ENCODE assay signal across 1 cellular context in the genomic region with DNA sequence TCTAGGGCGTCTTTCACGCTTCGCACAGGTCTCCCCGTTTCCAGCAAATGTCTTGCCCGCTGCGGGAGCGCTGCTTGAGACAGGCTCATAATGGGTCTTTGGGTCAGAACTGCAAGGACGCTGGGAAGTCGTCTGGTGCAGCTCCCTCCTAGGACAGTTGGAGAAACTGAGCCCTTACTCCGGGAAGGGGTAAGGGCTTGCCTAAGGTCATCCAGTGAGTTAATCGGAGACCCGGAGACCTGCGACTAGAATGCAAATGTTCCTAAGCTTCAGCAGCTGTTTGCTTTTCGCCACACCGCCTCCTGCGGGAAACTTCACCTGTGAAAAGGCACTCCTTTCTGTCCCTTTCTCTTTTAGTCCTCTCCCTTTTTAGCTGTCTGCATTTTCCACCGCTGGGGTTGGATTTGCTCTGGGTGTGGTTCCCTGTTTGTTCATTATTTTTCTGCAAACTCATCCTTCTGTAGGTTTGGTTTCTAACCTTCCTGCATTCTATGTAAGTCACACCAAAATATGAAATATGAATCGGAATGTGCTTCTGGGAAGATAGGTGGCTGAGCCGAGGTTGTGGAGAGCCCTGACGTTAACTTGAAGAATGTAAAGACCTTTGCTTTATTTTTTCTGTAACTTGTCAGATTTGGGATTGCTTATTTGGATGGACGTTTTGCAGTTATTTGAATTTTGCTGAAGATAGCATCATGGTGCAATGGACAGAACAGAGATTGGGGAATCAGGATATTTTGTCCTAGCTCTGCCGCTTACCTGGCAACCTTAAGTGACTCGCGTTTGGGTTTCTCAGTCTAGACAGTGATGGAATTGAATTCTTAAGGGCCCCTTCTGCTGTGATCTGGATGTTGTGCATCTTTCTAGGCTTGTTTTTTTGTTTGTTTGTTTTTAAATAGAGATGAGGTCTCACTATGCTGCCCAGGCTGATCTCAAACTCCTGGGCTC.
TF ChIP-seq lines count a peak whose summit lies in the region.

No MANE protein-coding gene starts in this region.

TF ChIP-seq in K562, 482 proteins besides CTCF, POLR2A, EP300 and RAD21 (continued from another document and continues in another):
- TF ChIP-seq, protein P1, sequence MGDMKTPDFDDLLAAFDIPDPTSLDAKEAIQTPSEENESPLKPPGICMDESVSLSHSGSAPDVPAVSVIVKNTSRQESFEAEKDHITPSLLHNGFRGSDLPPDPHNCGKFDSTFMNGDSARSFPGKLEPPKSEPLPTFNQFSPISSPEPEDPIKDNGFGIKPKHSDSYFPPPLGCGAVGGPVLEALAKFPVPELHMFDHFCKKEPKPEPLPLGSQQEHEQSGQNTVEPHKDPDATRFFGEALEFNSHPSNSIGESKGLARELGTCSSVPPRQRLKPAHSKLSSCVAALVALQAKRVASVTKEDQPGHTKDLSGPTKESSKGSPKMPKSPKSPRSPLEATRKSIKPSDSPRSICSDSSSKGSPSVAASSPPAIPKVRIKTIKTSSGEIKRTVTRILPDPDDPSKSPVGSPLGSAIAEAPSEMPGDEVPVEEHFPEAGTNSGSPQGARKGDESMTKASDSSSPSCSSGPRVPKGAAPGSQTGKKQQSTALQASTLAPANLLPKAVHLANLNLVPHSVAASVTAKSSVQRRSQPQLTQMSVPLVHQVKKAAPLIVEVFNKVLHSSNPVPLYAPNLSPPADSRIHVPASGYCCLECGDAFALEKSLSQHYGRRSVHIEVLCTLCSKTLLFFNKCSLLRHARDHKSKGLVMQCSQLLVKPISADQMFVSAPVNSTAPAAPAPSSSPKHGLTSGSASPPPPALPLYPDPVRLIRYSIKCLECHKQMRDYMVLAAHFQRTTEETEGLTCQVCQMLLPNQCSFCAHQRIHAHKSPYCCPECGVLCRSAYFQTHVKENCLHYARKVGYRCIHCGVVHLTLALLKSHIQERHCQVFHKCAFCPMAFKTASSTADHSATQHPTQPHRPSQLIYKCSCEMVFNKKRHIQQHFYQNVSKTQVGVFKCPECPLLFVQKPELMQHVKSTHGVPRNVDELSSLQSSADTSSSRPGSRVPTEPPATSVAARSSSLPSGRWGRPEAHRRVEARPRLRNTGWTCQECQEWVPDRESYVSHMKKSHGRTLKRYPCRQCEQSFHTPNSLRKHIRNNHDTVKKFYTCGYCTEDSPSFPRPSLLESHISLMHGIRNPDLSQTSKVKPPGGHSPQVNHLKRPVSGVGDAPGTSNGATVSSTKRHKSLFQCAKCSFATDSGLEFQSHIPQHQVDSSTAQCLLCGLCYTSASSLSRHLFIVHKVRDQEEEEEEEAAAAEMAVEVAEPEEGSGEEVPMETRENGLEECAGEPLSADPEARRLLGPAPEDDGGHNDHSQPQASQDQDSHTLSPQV (IDR thresholded peaks at IDR 0.05) = no peak
- TF ChIP-seq GATAD2B (IDR thresholded peaks at IDR 0.05; ENCODE audit: borderline replicate concordance) (no peak), ZFX (CRISPR knock-in tag; IDR thresholded peaks at IDR 0.05) (peak; percentile 12; the same call in 1 of the 2 replicates), WHSC1 (IDR thresholded peaks at IDR 0.05; ENCODE audit: low read length) (no peak), SRSF9 (IDR thresholded peaks at IDR 0.05; ENCODE audit: borderline replicate concordance, low read depth, low read length) (no peak), GABPB2 (CRISPR knock-in tag; conservative IDR thresholded peaks at IDR 0.05) (no peak), NFE2 (IDR thresholded peaks at IDR 0.05; ENCODE audit: low read depth) (peak; percentile 78), SAFB2 (IDR thresholded peaks at IDR 0.05; ENCODE audit: borderline replicate concordance, low read depth, low read length, severe bottlenecking) (no peak), ILF3 (IDR thresholded peaks at IDR 0.05; ENCODE audit: borderline replicate concordance) (no peak), CBFB (CRISPR knock-in tag; IDR thresholded peaks at IDR 0.05) (no peak), ZNF124 (CRISPR knock-in tag; IDR thresholded peaks at IDR 0.05) (no peak), PHTF2 (CRISPR knock-in tag; IDR thresholded peaks at IDR 0.05) (no peak), SIN3A (IDR thresholded peaks at IDR 0.05; ENCODE audit: borderline replicate concordance in 2 of 2, control insufficient read depth in 1 of 2, low read depth in 2 of 2, low read length in 2 of 2) (no peak), ZNF263 (CRISPR knock-in tag; IDR thresholded peaks at IDR 0.05; ENCODE audit: borderline replicate concordance) (no peak), SMARCE1 (IDR thresholded peaks at IDR 0.05) (no peak), MAFF (IDR thresholded peaks at IDR 0.05; ENCODE audit: low read length) (peak; percentile 69), HDGF (IDR thresholded peaks at IDR 0.05) (no peak), ZBED1 (IDR thresholded peaks at IDR 0.05) (no peak), C11orf30 (IDR thresholded peaks at IDR 0.05; ENCODE audit: low read depth) (peak; percentile 81), HDAC8 (tag; IDR thresholded peaks at IDR 0.05) (no peak), ADNP (tag; IDR thresholded peaks at IDR 0.05) (no peak), ZBTB40 (IDR thresholded peaks at IDR 0.05) (no peak), ZBTB40 (CRISPR knock-in tag; IDR thresholded peaks at IDR 0.05) (no peak), ZNF408 (CRISPR knock-in tag; IDR thresholded peaks at IDR 0.05; ENCODE audit: low read depth) (no peak)
- TF ChIP-seq, protein P2, sequence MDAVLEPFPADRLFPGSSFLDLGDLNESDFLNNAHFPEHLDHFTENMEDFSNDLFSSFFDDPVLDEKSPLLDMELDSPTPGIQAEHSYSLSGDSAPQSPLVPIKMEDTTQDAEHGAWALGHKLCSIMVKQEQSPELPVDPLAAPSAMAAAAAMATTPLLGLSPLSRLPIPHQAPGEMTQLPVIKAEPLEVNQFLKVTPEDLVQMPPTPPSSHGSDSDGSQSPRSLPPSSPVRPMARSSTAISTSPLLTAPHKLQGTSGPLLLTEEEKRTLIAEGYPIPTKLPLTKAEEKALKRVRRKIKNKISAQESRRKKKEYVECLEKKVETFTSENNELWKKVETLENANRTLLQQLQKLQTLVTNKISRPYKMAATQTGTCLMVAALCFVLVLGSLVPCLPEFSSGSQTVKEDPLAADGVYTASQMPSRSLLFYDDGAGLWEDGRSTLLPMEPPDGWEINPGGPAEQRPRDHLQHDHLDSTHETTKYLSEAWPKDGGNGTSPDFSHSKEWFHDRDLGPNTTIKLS (IDR thresholded peaks at IDR 0.05; ENCODE audit: borderline replicate concordance, low read depth) = no peak
- TF ChIP-seq, protein P3, sequence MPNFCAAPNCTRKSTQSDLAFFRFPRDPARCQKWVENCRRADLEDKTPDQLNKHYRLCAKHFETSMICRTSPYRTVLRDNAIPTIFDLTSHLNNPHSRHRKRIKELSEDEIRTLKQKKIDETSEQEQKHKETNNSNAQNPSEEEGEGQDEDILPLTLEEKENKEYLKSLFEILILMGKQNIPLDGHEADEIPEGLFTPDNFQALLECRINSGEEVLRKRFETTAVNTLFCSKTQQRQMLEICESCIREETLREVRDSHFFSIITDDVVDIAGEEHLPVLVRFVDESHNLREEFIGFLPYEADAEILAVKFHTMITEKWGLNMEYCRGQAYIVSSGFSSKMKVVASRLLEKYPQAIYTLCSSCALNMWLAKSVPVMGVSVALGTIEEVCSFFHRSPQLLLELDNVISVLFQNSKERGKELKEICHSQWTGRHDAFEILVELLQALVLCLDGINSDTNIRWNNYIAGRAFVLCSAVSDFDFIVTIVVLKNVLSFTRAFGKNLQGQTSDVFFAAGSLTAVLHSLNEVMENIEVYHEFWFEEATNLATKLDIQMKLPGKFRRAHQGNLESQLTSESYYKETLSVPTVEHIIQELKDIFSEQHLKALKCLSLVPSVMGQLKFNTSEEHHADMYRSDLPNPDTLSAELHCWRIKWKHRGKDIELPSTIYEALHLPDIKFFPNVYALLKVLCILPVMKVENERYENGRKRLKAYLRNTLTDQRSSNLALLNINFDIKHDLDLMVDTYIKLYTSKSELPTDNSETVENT (CRISPR knock-in tag; IDR thresholded peaks at IDR 0.05) = no peak
- TF ChIP-seq, protein P4, sequence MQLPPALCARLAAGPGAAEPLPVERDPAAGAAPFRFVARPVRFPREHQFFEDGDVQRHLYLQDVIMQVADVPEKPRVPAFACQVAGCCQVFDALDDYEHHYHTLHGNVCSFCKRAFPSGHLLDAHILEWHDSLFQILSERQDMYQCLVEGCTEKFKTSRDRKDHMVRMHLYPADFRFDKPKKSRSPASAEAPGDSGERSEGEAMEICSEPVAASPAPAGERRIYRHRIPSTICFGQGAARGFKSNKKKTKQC (CRISPR knock-in tag; IDR thresholded peaks at IDR 0.05) = no peak
- TF ChIP-seq, protein P5, sequence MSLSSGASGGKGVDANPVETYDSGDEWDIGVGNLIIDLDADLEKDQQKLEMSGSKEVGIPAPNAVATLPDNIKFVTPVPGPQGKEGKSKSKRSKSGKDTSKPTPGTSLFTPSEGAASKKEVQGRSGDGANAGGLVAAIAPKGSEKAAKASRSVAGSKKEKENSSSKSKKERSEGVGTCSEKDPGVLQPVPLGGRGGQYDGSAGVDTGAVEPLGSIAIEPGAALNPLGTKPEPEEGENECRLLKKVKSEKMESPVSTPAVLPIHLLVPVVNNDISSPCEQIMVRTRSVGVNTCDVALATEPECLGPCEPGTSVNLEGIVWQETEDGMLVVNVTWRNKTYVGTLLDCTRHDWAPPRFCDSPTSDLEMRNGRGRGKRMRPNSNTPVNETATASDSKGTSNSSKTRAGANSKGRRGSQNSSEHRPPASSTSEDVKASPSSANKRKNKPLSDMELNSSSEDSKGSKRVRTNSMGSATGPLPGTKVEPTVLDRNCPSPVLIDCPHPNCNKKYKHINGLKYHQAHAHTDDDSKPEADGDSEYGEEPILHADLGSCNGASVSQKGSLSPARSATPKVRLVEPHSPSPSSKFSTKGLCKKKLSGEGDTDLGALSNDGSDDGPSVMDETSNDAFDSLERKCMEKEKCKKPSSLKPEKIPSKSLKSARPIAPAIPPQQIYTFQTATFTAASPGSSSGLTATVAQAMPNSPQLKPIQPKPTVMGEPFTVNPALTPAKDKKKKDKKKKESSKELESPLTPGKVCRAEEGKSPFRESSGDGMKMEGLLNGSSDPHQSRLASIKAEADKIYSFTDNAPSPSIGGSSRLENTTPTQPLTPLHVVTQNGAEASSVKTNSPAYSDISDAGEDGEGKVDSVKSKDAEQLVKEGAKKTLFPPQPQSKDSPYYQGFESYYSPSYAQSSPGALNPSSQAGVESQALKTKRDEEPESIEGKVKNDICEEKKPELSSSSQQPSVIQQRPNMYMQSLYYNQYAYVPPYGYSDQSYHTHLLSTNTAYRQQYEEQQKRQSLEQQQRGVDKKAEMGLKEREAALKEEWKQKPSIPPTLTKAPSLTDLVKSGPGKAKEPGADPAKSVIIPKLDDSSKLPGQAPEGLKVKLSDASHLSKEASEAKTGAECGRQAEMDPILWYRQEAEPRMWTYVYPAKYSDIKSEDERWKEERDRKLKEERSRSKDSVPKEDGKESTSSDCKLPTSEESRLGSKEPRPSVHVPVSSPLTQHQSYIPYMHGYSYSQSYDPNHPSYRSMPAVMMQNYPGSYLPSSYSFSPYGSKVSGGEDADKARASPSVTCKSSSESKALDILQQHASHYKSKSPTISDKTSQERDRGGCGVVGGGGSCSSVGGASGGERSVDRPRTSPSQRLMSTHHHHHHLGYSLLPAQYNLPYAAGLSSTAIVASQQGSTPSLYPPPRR (CRISPR knock-in tag; IDR thresholded peaks at IDR 0.05; ENCODE audit: borderline replicate concordance) = no peak
